Comparison of ENCODE assay signal across 17 cellular contexts in genomic region chr16:35176449-35176848, GRCh38.
A peak's percentile ranks its signal among the peaks of the same experiment; 100 is the strongest.
DNase-seq lines count a peak whose midpoint lies in the region; ATAC-seq, FAIRE-seq and TF ChIP-seq lines count a peak whose summit lies in the region.
"Had no signal": no experiment of that assay in that cellular context is flagged by ENCODE, and none has a peak within 500 bp of the region (broad histone marks: within the 10 kb centered on the region; RNA-seq: fewer than 3 reads in every experiment).

No MANE protein-coding gene starts in this region.

- no peak for TF ChIP-seq POLR2A in heart left ventricle (IDR thresholded peaks at IDR 0.05)

- intact Hi-C loops in heart left ventricle (cut with DNase I) (no loop called here), right cardiac atrium (cut with DNase I) (no loop called here), posterior vena cava (cut with DNase I) (no loop called here)

- no peak for TF ChIP-seq RAD21 in Ishikawa (IDR thresholded peaks at IDR 0.05; ENCODE audit: low read depth)

- no peaks in the 10 kb centered on the region for H3K36me3 ChIP-seq in heart left ventricle
- H3K36me3 ChIP-seq: BLaER1 treated with 17β-estradiol and CSF1 and Interleukin-3, amounts not matched to agents 10 nM and 100 nM had no signal

- no peak for TF ChIP-seq CTCF in heart left ventricle (IDR thresholded peaks at IDR 0.05)

- peaks cover 0 to 7% (median 0%) of the 10 kb centered on the region in 12 donors for H3K4me1 ChIP-seq in heart left ventricle
- H3K4me1 ChIP-seq in right cardiac atrium (ENCODE audit: control insufficient read depth, insufficient read depth, low read length) = no peaks in the 10 kb centered on the region
- H3K4me1 ChIP-seq: BLaER1 treated with 17β-estradiol and CSF1 and Interleukin-3, amounts not matched to agents 10 nM and 100 nM had no signal

- peak in 4 of 5 donors; percentile 25 to 72 (median 45) for DNase-seq in heart left ventricle
- peak in 2 of 3 donors; percentile 41 to 59 for DNase-seq in right cardiac atrium
- DNase-seq in posterior vena cava (ENCODE audit: low spot score) = peak; percentile 69
- DNase-seq in NCI-H1436 (lab: John Stamatoyannopoulos, UW) = no peak
- no peak for DNase-seq in NAMALWA (ENCODE audit: low spot score)
- DNase-seq in NCI-H1105 (lab: John Stamatoyannopoulos, UW) = no peak
- DNase-seq in urothelium cell line (ENCODE audit: low spot score) = no peak
- DNase-seq: ACHN; Calu3; CD4-positive, CD25-positive, alpha-beta regulatory T cell; DMS 273 treated with DMSO at 0.1 percent for 48 hours; DMS79 had no signal

- FAIRE-seq in urothelium cell line (lab: Jason Lieb, UNC) = no peak
- FAIRE-seq: GM12878, GM18507 had no signal

- H3K9me3 ChIP-seq in heart left ventricle (peaks cover 0 to 9% (median 0%) of the 10 kb centered on the region in 12 donors), right cardiac atrium (ENCODE audit: control insufficient read depth, low read length) (no peaks in the 10 kb centered on the region)

- TF ChIP-seq EP300 in Ishikawa (IDR thresholded peaks at IDR 0.05; ENCODE audit: borderline replicate concordance) = no peak

- H3K27ac ChIP-seq in heart left ventricle (no peak overlapping the region), right cardiac atrium (ENCODE audit: low read length) (no peak overlapping the region)
- H3K27ac ChIP-seq: BLaER1 treated with 17β-estradiol and CSF1 and Interleukin-3, amounts not matched to agents 10 nM and 100 nM had no signal

- ATAC-seq in heart left ventricle (peak; percentile 67 to 95 (median 86)), right cardiac atrium (peak in 1 of 2 donors; percentile 72)
- ATAC-seq: GM12878, HCT116 had no signal

- WGBS in heart left ventricle, 4 donors = 19 to 52% (median 43%) methylated on average over 1 to 5 of the region's 5 CpGs
- WGBS in right cardiac atrium = 54% methylated on average over 5 of the region's 5 CpGs

- H3K27me3 ChIP-seq in heart left ventricle = no peaks in the 10 kb centered on the region
- H3K27me3 ChIP-seq in right cardiac atrium (ENCODE audit: control insufficient read depth, insufficient read depth) = no peaks in the 10 kb centered on the region
- H3K27me3 ChIP-seq: BLaER1 treated with 17β-estradiol and CSF1 and Interleukin-3, amounts not matched to agents 10 nM and 100 nM had no signal

- H3K4me3 ChIP-seq in heart left ventricle = no peak overlapping the region
- H3K4me3 ChIP-seq in right cardiac atrium (ENCODE audit: low read length) = no peak overlapping the region
- H3K4me3 ChIP-seq: BLaER1 treated with 17β-estradiol and CSF1 and Interleukin-3, amounts not matched to agents 10 nM and 100 nM; GM12878 had no signal

TF ChIP-seq in Ishikawa, 13 proteins besides CTCF, POLR2A, EP300 and RAD21:
- TF ChIP-seq TEAD4 (IDR thresholded peaks at IDR 0.05) (peak; percentile 53; the same call in 1 of the 2 replicates), CREB1 (IDR thresholded peaks at IDR 0.05; ENCODE audit: low read depth) (no peak), CEBPB (IDR thresholded peaks at IDR 0.05) (no peak), NFIC (IDR thresholded peaks at IDR 0.05) (peak; percentile 36; the same call in 1 of the 2 replicates), EGR1 (IDR thresholded peaks at IDR 0.05) (no peak), REST (IDR thresholded peaks at IDR 0.05; ENCODE audit: low read depth) (no peak), TCF12 (IDR thresholded peaks at IDR 0.05; ENCODE audit: low read depth) (0 out of 2 replicates have a peak, but pooled peaks have one; percentile 16)

Comparison
In these comparisons a context has a peak if more than half of its experiments do, and no peak if none do; other contexts are left out.
1. DNase-seq: peak in heart left ventricle (4 of 5), right cardiac atrium (2 of 3) and posterior vena cava (single experiment); none in NCI-H1436 (single experiment), NAMALWA (single experiment), NCI-H1105 (single experiment) and urothelium cell line (single experiment).